11 cellular contexts compared by ENCODE assay signal in genomic region chr2:175259164-175259563, GRCh38.
"Had no signal": no experiment of that assay in that cellular context is flagged by ENCODE, and none has a peak within 500 bp of the region (broad histone marks: within the 10 kb centered on the region; RNA-seq: fewer than 3 reads in every experiment).

No MANE protein-coding gene starts in this region.

- FAIRE-seq: H1, H54 had no signal

- H2AFZ ChIP-seq: GM23248 had no signal

- DNase-seq: GM23248, GOT3, H7, H9, HCEC 1CT, HFFc6 had no signal

- ATAC-seq: GM23338, HCT116 had no signal

- H3K4me3 ChIP-seq: GM23248, GM23338, HAP-1 had no signal

- H3K9me3 ChIP-seq: HAP-1 had no signal

- H3K27ac ChIP-seq: GM23248 had no signal

- H3K36me3 ChIP-seq: HAP-1 had no signal

- H3K9ac ChIP-seq: GM23248 had no signal

- H3K4me1 ChIP-seq: HAP-1 had no signal

- H3K4me2 ChIP-seq: GM23338 had no signal
